Comparison of ENCODE assay signal across 17 cellular contexts in genomic region chr2:60837123-60837522, GRCh38. TPM values are rescaled to one million over a fixed set of nuclear protein-coding genes. Genes with fewer than 3 reads are reported as not detected.
DNase-seq lines count a peak whose midpoint lies in the region; ATAC-seq and TF ChIP-seq lines count a peak whose summit lies in the region.
"Had no signal": no experiment of that assay in that cellular context is flagged by ENCODE, and none has a peak within 500 bp of the region (broad histone marks: within the 10 kb centered on the region; RNA-seq: fewer than 3 reads in every experiment).

No MANE protein-coding gene starts in this region.

- no peaks in the 10 kb centered on the region for H3K36me3 ChIP-seq in KMS-11 (ENCODE audit: insufficient read depth)
- no peaks in the 10 kb centered on the region for H3K36me3 ChIP-seq in tibial nerve
- H3K36me3 ChIP-seq: BE2C, breast epithelium had no signal

- H3K27ac ChIP-seq in KMS-11 (no peak overlapping the region), tibial nerve (no peak overlapping the region)
- H3K27ac ChIP-seq: breast epithelium, parathyroid adenoma, VCaP had no signal

- WGBS in tibial nerve, 2 donors, result 52 to 68% methylated on average over 1 of the region's 1 CpG

- H3K27me3 Mint-ChIP-seq in stimulated activated memory B cell treated with anti-CD40 and anti-IgM and Interleukin-4, amounts not matched to agents 10 μg/mL and 1 μg/mL and 100 μg/mL, for 72 hours, result no peaks in the 10 kb centered on the region
- H3K27me3 Mint-ChIP-seq: activated CD8-positive, alpha-beta T cell treated with anti-CD3 and anti-CD28 coated beads for 36 hours had no signal

- no peak overlapping the region for H2AFZ ChIP-seq in KMS-11 (ENCODE audit: low read depth)
- H2AFZ ChIP-seq: parathyroid adenoma had no signal

- DNase-seq in tibial nerve (ENCODE audit: low spot score in 2 of 2) (no peak), cardiac septum (ENCODE audit: low spot score) (no peak), HuH-7.5 (ENCODE audit: low spot score) (no peak)
- DNase-seq: activated CD8-positive, alpha-beta T cell treated with anti-CD3 and anti-CD28 coated beads for 36 hours; BE2C; head of caudate nucleus; NCI-H1092 treated with DMSO at 0.1 percent for 48 hours; RPMI8226 had no signal

- H3K4me2 ChIP-seq in KMS-11, result peak overlapping the region; percentile 5; the same call in 1 of the 2 replicates

- ATAC-seq in GM18858 (IDR thresholded peaks at IDR 0.05; ENCODE audit: unreplicated experiment), result peak; percentile 19
- ATAC-seq in GM21529 (IDR thresholded peaks at IDR 0.05; ENCODE audit: unreplicated experiment), result peak; percentile 25
- ATAC-seq in stimulated activated memory B cell treated with anti-CD40 and anti-IgM and Interleukin-4, amounts not matched to agents 10 μg/mL and 1 μg/mL and 100 μg/mL, for 72 hours, result no peak
- ATAC-seq: activated CD8-positive, alpha-beta T cell treated with anti-CD3 and anti-CD28 coated beads for 36 hours; HepG2 had no signal

- no peak overlapping the region for H3K4me3 Mint-ChIP-seq in stimulated activated memory B cell treated with anti-CD40 and anti-IgM and Interleukin-4, amounts not matched to agents 10 μg/mL and 1 μg/mL and 100 μg/mL, for 72 hours
- H3K4me3 Mint-ChIP-seq: activated CD8-positive, alpha-beta T cell treated with anti-CD3 and anti-CD28 coated beads for 36 hours had no signal

- no peak for TF ChIP-seq EP300 in tibial nerve (IDR thresholded peaks at IDR 0.05)

- H3K9ac ChIP-seq in KMS-11, result no peak overlapping the region
- H3K9ac ChIP-seq: parathyroid adenoma had no signal

- intact Hi-C loops in cardiac septum (cut with DNase I), result no loop called here

- peak overlapping the region; percentile 99 for H3K27ac Mint-ChIP-seq in stimulated activated memory B cell treated with anti-CD40 and anti-IgM and Interleukin-4, amounts not matched to agents 10 μg/mL and 1 μg/mL and 100 μg/mL, for 72 hours
- H3K27ac Mint-ChIP-seq: activated CD8-positive, alpha-beta T cell treated with anti-CD3 and anti-CD28 coated beads for 36 hours had no signal

- H3K27me3 ChIP-seq in KMS-11 (ENCODE audit: insufficient read depth, low read depth) (no peaks in the 10 kb centered on the region), tibial nerve (no peaks in the 10 kb centered on the region)
- H3K27me3 ChIP-seq: BE2C, breast epithelium had no signal

- TF ChIP-seq POLR2A in tibial nerve (IDR thresholded peaks at IDR 0.05), result no peak

- H3K4me3 ChIP-seq in KMS-11 (IDR thresholded peaks at IDR 0.05; ENCODE audit: insufficient read depth, low read depth, low read length) (no peak overlapping the region), tibial nerve (no peak overlapping the region)
- H3K4me3 ChIP-seq: breast epithelium, lung had no signal

- no peak for TF ChIP-seq CTCF in KMS-11 (conservative IDR thresholded peaks at IDR 0.05; ENCODE audit: low read depth, low read length)
- TF ChIP-seq CTCF in tibial nerve (IDR thresholded peaks at IDR 0.05), result no peak

- H4K20me1 ChIP-seq in KMS-11 (ENCODE audit: insufficient read depth), result no peaks in the 10 kb centered on the region

- H3K4me1 ChIP-seq in KMS-11 (ENCODE audit: low read depth, poor library complexity, severe bottlenecking) (peaks cover 60% of the 10 kb centered on the region), tibial nerve (peaks cover 0 to 3% (median 0%) of the 10 kb centered on the region in 4 donors)
- H3K4me1 ChIP-seq: BE2C, breast epithelium had no signal

- peaks cover 93% of the 10 kb centered on the region for H3K4me1 Mint-ChIP-seq in stimulated activated memory B cell treated with anti-CD40 and anti-IgM and Interleukin-4, amounts not matched to agents 10 μg/mL and 1 μg/mL and 100 μg/mL, for 72 hours

- peaks cover 28% of the 10 kb centered on the region for H3K36me3 Mint-ChIP-seq in stimulated activated memory B cell treated with anti-CD40 and anti-IgM and Interleukin-4, amounts not matched to agents 10 μg/mL and 1 μg/mL and 100 μg/mL, for 72 hours

- no peaks in the 10 kb centered on the region for H3K79me2 ChIP-seq in KMS-11 (ENCODE audit: insufficient read depth, low read depth)
- H3K79me2 ChIP-seq: parathyroid adenoma had no signal

- no peaks in the 10 kb centered on the region for H3K9me3 ChIP-seq in tibial nerve
- H3K9me3 ChIP-seq: BE2C, breast epithelium had no signal

- peaks cover 8% of the 10 kb centered on the region for H3K9me3 Mint-ChIP-seq in stimulated activated memory B cell treated with anti-CD40 and anti-IgM and Interleukin-4, amounts not matched to agents 10 μg/mL and 1 μg/mL and 100 μg/mL, for 72 hours
- H3K9me3 Mint-ChIP-seq: activated CD8-positive, alpha-beta T cell treated with anti-CD3 and anti-CD28 coated beads for 36 hours had no signal

RNA-seq across cellular contexts. Expression of gene REL, which starts 44.3 kb away (rescaled TPM):
- total RNA-seq in tibial nerve (10 to 100 TPM; 10.5 to 17.3 (median 12.7) TPM), cardiac septum (5.7 TPM)
